ENCODE assay signal across 1 cellular context in genomic region chr9:98214811-98215210, GRCh38.
TF ChIP-seq lines count a peak whose summit lies in the region.

No MANE protein-coding gene starts in this region.

TF ChIP-seq in GM23338, 12 proteins besides CTCF, POLR2A, EP300 and RAD21:
- TF ChIP-seq ZNF462 (CRISPR knock-in tag; IDR thresholded peaks at IDR 0.05): no peak
- no peak for TF ChIP-seq NANOG (IDR thresholded peaks at IDR 0.05; ENCODE audit: borderline replicate concordance)
- TF ChIP-seq EZH2phosphoT487 (IDR thresholded peaks at IDR 0.05; ENCODE audit: unreplicated experiment): no peak
- no peak for TF ChIP-seq ZNF331 (CRISPR knock-in tag; IDR thresholded peaks at IDR 0.05; ENCODE audit: low read depth)
- TF ChIP-seq ETS1 (IDR thresholded peaks at IDR 0.05): no peak
- TF ChIP-seq STAT1 (IDR thresholded peaks at IDR 0.05; ENCODE audit: unreplicated experiment): no peak
- no peak for TF ChIP-seq ZNF114 (CRISPR knock-in tag; IDR thresholded peaks at IDR 0.05)
- no peak for TF ChIP-seq POLR2AphosphoS5 (IDR thresholded peaks at IDR 0.05; ENCODE audit: low read depth)
- no peak for TF ChIP-seq CREB1 (CRISPR knock-in tag; IDR thresholded peaks at IDR 0.05; ENCODE audit: low read depth)
- TF ChIP-seq EZH2 (IDR thresholded peaks at IDR 0.05; ENCODE audit: low read depth, unreplicated experiment): no peak
- no peak for TF ChIP-seq JUNB (IDR thresholded peaks at IDR 0.05; ENCODE audit: unreplicated experiment)
- TF ChIP-seq, protein P1, sequence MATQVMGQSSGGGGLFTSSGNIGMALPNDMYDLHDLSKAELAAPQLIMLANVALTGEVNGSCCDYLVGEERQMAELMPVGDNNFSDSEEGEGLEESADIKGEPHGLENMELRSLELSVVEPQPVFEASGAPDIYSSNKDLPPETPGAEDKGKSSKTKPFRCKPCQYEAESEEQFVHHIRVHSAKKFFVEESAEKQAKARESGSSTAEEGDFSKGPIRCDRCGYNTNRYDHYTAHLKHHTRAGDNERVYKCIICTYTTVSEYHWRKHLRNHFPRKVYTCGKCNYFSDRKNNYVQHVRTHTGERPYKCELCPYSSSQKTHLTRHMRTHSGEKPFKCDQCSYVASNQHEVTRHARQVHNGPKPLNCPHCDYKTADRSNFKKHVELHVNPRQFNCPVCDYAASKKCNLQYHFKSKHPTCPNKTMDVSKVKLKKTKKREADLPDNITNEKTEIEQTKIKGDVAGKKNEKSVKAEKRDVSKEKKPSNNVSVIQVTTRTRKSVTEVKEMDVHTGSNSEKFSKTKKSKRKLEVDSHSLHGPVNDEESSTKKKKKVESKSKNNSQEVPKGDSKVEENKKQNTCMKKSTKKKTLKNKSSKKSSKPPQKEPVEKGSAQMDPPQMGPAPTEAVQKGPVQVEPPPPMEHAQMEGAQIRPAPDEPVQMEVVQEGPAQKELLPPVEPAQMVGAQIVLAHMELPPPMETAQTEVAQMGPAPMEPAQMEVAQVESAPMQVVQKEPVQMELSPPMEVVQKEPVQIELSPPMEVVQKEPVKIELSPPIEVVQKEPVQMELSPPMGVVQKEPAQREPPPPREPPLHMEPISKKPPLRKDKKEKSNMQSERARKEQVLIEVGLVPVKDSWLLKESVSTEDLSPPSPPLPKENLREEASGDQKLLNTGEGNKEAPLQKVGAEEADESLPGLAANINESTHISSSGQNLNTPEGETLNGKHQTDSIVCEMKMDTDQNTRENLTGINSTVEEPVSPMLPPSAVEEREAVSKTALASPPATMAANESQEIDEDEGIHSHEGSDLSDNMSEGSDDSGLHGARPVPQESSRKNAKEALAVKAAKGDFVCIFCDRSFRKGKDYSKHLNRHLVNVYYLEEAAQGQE (IDR thresholded peaks at IDR 0.05; ENCODE audit: unreplicated experiment): no peak
